Comparison of ENCODE assay signal across 21 cellular contexts in the genomic region with DNA sequence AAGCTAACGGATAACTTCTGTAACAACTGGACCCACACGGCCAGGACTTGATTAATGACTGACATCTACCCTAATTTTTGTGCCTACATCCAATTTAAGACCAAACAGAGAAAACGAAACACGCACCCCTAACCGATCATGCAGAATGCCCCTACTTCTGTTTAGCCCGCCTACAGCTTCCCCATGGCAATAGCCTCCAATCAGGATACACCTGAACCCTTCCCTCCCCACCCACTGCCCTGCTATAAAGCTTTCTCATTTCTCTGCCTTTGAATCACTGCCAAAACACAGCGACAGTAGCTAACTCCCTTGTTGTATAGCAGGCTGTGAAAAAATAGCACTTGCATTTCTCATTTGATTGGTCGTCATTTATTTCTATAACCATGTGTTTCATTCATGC. TPM values are rescaled to one million over a fixed set of nuclear protein-coding genes. Genes with fewer than 3 reads are reported as not detected.
DNase-seq lines count a peak whose midpoint lies in the region; ATAC-seq, FAIRE-seq and TF ChIP-seq lines count a peak whose summit lies in the region.
"Had no signal": no experiment of that assay in that cellular context is flagged by ENCODE, and none has a peak within 500 bp of the region (broad histone marks: within the 10 kb centered on the region; RNA-seq: fewer than 3 reads in every experiment).

No MANE protein-coding gene starts in this region.

- no peak overlapping the region for H3K27ac ChIP-seq in right lobe of liver
- H3K27ac ChIP-seq: SJSA1 had no signal

- DNase-seq in NCI-H82 (lab: John Stamatoyannopoulos, UW) (peak; percentile 25), NCI-H82 treated with DMSO at 0.1 percent for 48 hours (lab: John Stamatoyannopoulos, UW; ENCODE audit: unreplicated experiment) (no peak), NCI-H748 (lab: John Stamatoyannopoulos, UW; ENCODE audit: unreplicated experiment) (peak; percentile 69), iPS-NIHi11 (ENCODE audit: low spot score) (peak; percentile 18), right lobe of liver (no peak), GM19239 (ENCODE audit: insufficient read length, low spot score) (no peak), AG08395 (ENCODE audit: low spot score) (no peak)
- DNase-seq: 8988T, DMS153, GDM1, KG1, NCI-H1436, NCI-H2029, NCI-H2171, NCI-H446, NCI-H774 had no signal

- H3K4me3 ChIP-seq in right lobe of liver, result no peak overlapping the region
- H3K4me3 ChIP-seq: SJSA1 had no signal

- intact Hi-C loops in right lobe of liver (cut with DNase I), result no loop called here

- WGBS in right lobe of liver (ENCODE audit: insufficient coverage, low coverage, low lambda C conversion rate, missing lambda C conversion rate), result 54% methylated on average over 7 of the region's 8 CpGs

- no peak for FAIRE-seq in GM19239 (lab: Jason Lieb, UNC)
- FAIRE-seq: H1, HepG2 had no signal

- peaks cover 0 to 19% (median 5%) of the 10 kb centered on the region in 4 donors for H3K4me1 ChIP-seq in right lobe of liver
- H3K4me1 ChIP-seq: SJSA1 had no signal

- no peak for TF ChIP-seq POLR2A in right lobe of liver (IDR thresholded peaks at IDR 0.05)

- no peak for TF ChIP-seq CTCF in right lobe of liver (IDR thresholded peaks at IDR 0.05)

- no peaks in the 10 kb centered on the region for H3K36me3 ChIP-seq in right lobe of liver
- H3K36me3 ChIP-seq: SJSA1 had no signal

- ATAC-seq in right lobe of liver (no peak), HG03439 (IDR thresholded peaks at IDR 0.05; ENCODE audit: unreplicated experiment) (no peak)
- ATAC-seq: HepG2, Panc1 had no signal

- no peaks in the 10 kb centered on the region for H3K9me3 ChIP-seq in right lobe of liver
- H3K9me3 ChIP-seq: SJSA1 had no signal

- no peaks in the 10 kb centered on the region for H3K27me3 ChIP-seq in right lobe of liver
- H3K27me3 ChIP-seq: SJSA1 had no signal

RNA-seq across cellular contexts. Expression of gene DPPA4, which starts 45.2 kb away (rescaled TPM):
- 1 to 10 TPM in 1 of 6 experiments, under 1 TPM in 3, not detected in 2; 0.39 to 1.3 (median 0.65) TPM for total RNA-seq in right lobe of liver
- total RNA-seq: HepG2, SJSA1 had no signal

Comparison
In these comparisons a context has a peak if more than half of its experiments do, and no peak if none do; other contexts are left out.
1. DNase-seq: peak in NCI-H82 (single experiment), NCI-H748 (single experiment) and iPS-NIHi11 (single experiment); none in NCI-H82 treated with DMSO at 0.1 percent for 48 hours (single experiment), right lobe of liver (0 of 3), GM19239 (single experiment) and AG08395 (single experiment).